Comparison of ENCODE assay signal across 8 cellular contexts in the genomic region with DNA sequence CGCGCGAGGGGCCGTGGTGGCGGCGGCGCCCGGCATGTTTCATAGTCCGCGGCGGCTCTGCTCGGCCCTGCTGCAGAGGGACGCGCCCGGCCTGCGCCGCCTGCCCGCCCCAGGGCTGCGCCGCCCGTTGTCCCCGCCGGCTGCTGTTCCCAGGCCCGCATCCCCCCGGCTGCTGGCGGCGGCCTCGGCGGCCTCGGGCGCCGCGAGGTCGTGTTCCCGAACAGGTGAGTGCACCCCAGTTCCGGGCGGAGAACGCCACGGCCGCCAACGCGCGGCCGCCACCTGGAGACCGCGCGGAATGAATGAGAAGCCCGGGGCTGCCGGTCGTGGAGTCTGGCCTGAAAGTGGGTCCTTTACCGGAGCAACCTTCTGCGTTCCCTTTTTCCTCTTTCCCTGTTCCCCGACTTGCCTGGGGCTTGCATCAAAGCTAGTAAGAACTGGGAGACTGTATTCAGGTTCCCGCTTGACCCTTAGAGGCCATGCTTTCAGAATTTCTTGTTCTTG. TPM values are rescaled to one million over a fixed set of nuclear protein-coding genes. Genes with fewer than 3 reads are reported as not detected.
DNase-seq lines count a peak whose midpoint lies in the region; ATAC-seq and TF ChIP-seq lines count a peak whose summit lies in the region.

No MANE protein-coding gene starts in this region.

- no peaks in the 10 kb centered on the region for H3K27me3 Mint-ChIP-seq in activated CD4-positive, alpha-beta memory T cell treated with anti-CD3 and anti-CD28 coated beads for 36 hours
- H3K27me3 Mint-ChIP-seq in naive thymus-derived CD4-positive, alpha-beta T cell = no peaks in the 10 kb centered on the region

- peak; percentile 73 for DNase-seq in GM12865 (ENCODE audit: low read depth)
- peak; percentile 23 to 32 for DNase-seq in Kasumi-1 (lab: John Stamatoyannopoulos, UW)
- DNase-seq in activated CD4-positive, alpha-beta memory T cell treated with anti-CD3 and anti-CD28 coated beads for 36 hours = peak; percentile 66
- peak; percentile 69 to 78 for DNase-seq in erythroblast (lab: John Stamatoyannopoulos, UW)
- DNase-seq in naive thymus-derived CD4-positive, alpha-beta T cell = peak in 1 of 9 donors; percentile 26
- no peak for DNase-seq in thoracic aorta (ENCODE audit: low spot score)
- no peak for DNase-seq in iPS-NIHi7 (ENCODE audit: extremely low spot score)

- intact Hi-C loops in activated CD4-positive, alpha-beta memory T cell treated with anti-CD3 and anti-CD28 coated beads for 36 hours (cut with micrococcal nuclease) = loop anchor here (1.0 to 5.0 kb wide), 8 partner anchors 67 to 1509 kb away; partner anchors contain the start of genes ELMOD2, NAA15 and SLC7A11
- intact Hi-C loops in naive thymus-derived CD4-positive, alpha-beta T cell (cut with micrococcal nuclease) = loop anchor here (1.0 to 10.0 kb wide), 18 partner anchors 14 to 1508 kb away; partner anchors contain the start of genes ELMOD2 (in 2 of the 2), NAA15 (in 2 of the 2), SCOC (in 2 of the 2) and SETD7 (in 2 of the 2)

- no peaks in the 10 kb centered on the region for H3K27me3 ChIP-seq in naive thymus-derived CD4-positive, alpha-beta T cell (ENCODE audit: control insufficient read depth in 2 of 2, insufficient read depth in 2 of 2, low read length in 2 of 2)
- H3K27me3 ChIP-seq in thoracic aorta (replicated peaks; ENCODE audit: insufficient read depth) = no peaks in the 10 kb centered on the region

- TF ChIP-seq CTCF in GM12865 (IDR thresholded peaks at IDR 0.05; ENCODE audit: insufficient read depth, low read depth, low read length, missing control alignments) (no peak), thoracic aorta (IDR thresholded peaks at IDR 0.05) (no peak)

- peak; percentile 67 for TF ChIP-seq POLR2A in erythroblast (IDR thresholded peaks at IDR 0.05; ENCODE audit: low read length)

- CTCF ChIA-PET in activated CD4-positive, alpha-beta memory T cell treated with anti-CD3 and anti-CD28 coated beads for 36 hours (lab: Charles Lee) = interaction anchor here (0.7 to 5.3 kb wide), 2 partner anchors 14 to 68 kb away, joined by 3 to 63 read pairs; no protein-coding TSS in a partner anchor
- CTCF ChIA-PET in naive thymus-derived CD4-positive, alpha-beta T cell (lab: Charles Lee) = interaction anchor here (2.1 kb wide), 1 partner anchor 15 kb away, joined by 13 read pairs; no protein-coding TSS in a partner anchor

- peak overlapping the region; percentile 93 for H3K4me3 ChIP-seq in GM12865 (ENCODE audit: low read depth, low read length)
- H3K4me3 ChIP-seq in naive thymus-derived CD4-positive, alpha-beta T cell (ENCODE audit: low read length) = peak overlapping the region; percentile 65
- H3K4me3 ChIP-seq in thoracic aorta = peak overlapping the region; percentile 85

- H3K9me3 Mint-ChIP-seq in activated CD4-positive, alpha-beta memory T cell treated with anti-CD3 and anti-CD28 coated beads for 36 hours = no peaks in the 10 kb centered on the region
- H3K9me3 Mint-ChIP-seq in naive thymus-derived CD4-positive, alpha-beta T cell = no peaks in the 10 kb centered on the region

- H3K9me3 ChIP-seq in naive thymus-derived CD4-positive, alpha-beta T cell (ENCODE audit: control insufficient read depth in 2 of 3, low read length in 3 of 3) = no peaks in the 10 kb centered on the region
- no peaks in the 10 kb centered on the region for H3K9me3 ChIP-seq in thoracic aorta

- H3K4me3 Mint-ChIP-seq in activated CD4-positive, alpha-beta memory T cell treated with anti-CD3 and anti-CD28 coated beads for 36 hours = peak overlapping the region; percentile 89
- peak overlapping the region; percentile 82 to 93 (median 88) for H3K4me3 Mint-ChIP-seq in naive thymus-derived CD4-positive, alpha-beta T cell

- H3K27ac Mint-ChIP-seq in activated CD4-positive, alpha-beta memory T cell treated with anti-CD3 and anti-CD28 coated beads for 36 hours = peak overlapping the region; percentile 94
- peak overlapping the region; percentile 56 to 99 (median 90) for H3K27ac Mint-ChIP-seq in naive thymus-derived CD4-positive, alpha-beta T cell

- H3K36me3 Mint-ChIP-seq in activated CD4-positive, alpha-beta memory T cell treated with anti-CD3 and anti-CD28 coated beads for 36 hours = peaks cover 14% of the 10 kb centered on the region
- peaks cover 0 to 11% (median 0%) of the 10 kb centered on the region in 5 donors for H3K36me3 Mint-ChIP-seq in naive thymus-derived CD4-positive, alpha-beta T cell

- H3K27ac ChIP-seq in naive thymus-derived CD4-positive, alpha-beta T cell (ENCODE audit: low read depth, low read length) = peak overlapping the region; percentile 91
- peak overlapping the region; percentile 78 to 96 for H3K27ac ChIP-seq in thoracic aorta

- H3K4me1 ChIP-seq in naive thymus-derived CD4-positive, alpha-beta T cell (ENCODE audit: control insufficient read depth in 2 of 2, insufficient read depth in 2 of 2, low read length in 2 of 2) = peaks cover 7 to 10% of the 10 kb centered on the region in 2 donors
- peaks cover 0 to 27% of the 10 kb centered on the region in 2 donors for H3K4me1 ChIP-seq in thoracic aorta (ENCODE audit: control insufficient read depth in 1 of 2, low read depth in 2 of 2)

- POLR2A ChIA-PET in activated CD4-positive, alpha-beta memory T cell treated with anti-CD3 and anti-CD28 coated beads for 36 hours (lab: Charles Lee) = interaction anchor here (0.8 to 2.3 kb wide), 7 partner anchors 15 to 541 kb away, joined by 3 to 11 read pairs (median 6); partner anchors contain the start of genes ELF2, NAA15, NDUFC1 and SETD7
- POLR2A ChIA-PET in naive thymus-derived CD4-positive, alpha-beta T cell (lab: Charles Lee) = interaction anchor here (0.6 to 2.0 kb wide), 9 partner anchors 34 to 541 kb away, joined by 3 to 7 read pairs (median 4); partner anchors contain the start of genes NAA15 and SETD7

- H3K4me1 Mint-ChIP-seq in activated CD4-positive, alpha-beta memory T cell treated with anti-CD3 and anti-CD28 coated beads for 36 hours (ENCODE audit: low read depth) = peaks cover 46% of the 10 kb centered on the region
- H3K4me1 Mint-ChIP-seq in naive thymus-derived CD4-positive, alpha-beta T cell = peaks cover 14 to 46% (median 24%) of the 10 kb centered on the region in 7 donors

- H3K36me3 ChIP-seq in naive thymus-derived CD4-positive, alpha-beta T cell (ENCODE audit: control insufficient read depth in 2 of 3, insufficient read depth in 3 of 3, low read length in 3 of 3) = no peaks in the 10 kb centered on the region
- no peaks in the 10 kb centered on the region for H3K36me3 ChIP-seq in thoracic aorta

- ATAC-seq in GM21619 (IDR thresholded peaks at IDR 0.05; ENCODE audit: unreplicated experiment) (peak; percentile 30), thoracic aorta (ENCODE audit: insufficient number of reproducible peaks, low FRiP score, low read depth) (no peak)
- peak; percentile 11 for ATAC-seq in naive thymus-derived CD4-positive, alpha-beta T cell

RNA-seq across cellular contexts. Expression of gene NOCT, which starts 0.4 kb away (rescaled TPM):
- 10 to 100 TPM; 12.2 to 14.3 TPM for total RNA-seq in activated CD4-positive, alpha-beta memory T cell treated with anti-CD3 and anti-CD28 coated beads for 36 hours
- 10 to 100 TPM in 2 of 5 experiments, 1 to 10 TPM in 3; 1.6 to 33.7 (median 8.8) TPM for total RNA-seq in naive thymus-derived CD4-positive, alpha-beta T cell
- under 1 TPM; 0.12 to 0.91 TPM for polyA plus RNA-seq in naive thymus-derived CD4-positive, alpha-beta T cell
- total RNA-seq in thoracic aorta = 10 to 100 TPM in 1 of 2 donors, 1 to 10 TPM in 1; 9.6 to 10.9 TPM

Comparison
In these comparisons a context has a peak if more than half of its experiments do, and no peak if none do; other contexts are left out.
1. DNase-seq: peak in GM12865 (single experiment), Kasumi-1 (2 of 2), activated CD4-positive, alpha-beta memory T cell treated with anti-CD3 and anti-CD28 coated beads for 36 hours (single experiment) and erythroblast (2 of 2); none in thoracic aorta (single experiment) and iPS-NIHi7 (single experiment).
2. Peak in every context shown above with its lines, with median percentiles within 50 percentile points of each other: H3K4me3 ChIP-seq.